ENCODE assay signal across 8 cellular contexts in the genomic region with DNA sequence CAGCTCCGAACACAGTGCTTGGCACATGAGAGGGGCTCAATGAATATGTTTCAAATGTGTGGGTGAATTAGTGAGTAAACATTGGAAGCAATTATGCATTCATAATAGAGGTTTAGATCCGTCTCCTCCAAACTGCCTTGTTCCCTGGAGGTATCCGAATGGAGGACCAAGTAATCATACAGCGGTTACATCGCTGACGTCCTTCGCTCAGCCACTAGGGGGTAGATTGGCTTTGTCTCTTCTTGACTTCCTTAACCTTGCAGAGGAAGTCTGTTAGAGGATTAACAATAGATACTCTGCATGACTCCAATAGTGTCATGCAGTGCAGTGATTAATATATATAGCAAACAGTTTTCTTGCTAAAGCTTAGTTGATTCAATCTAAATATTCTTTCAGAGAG.
DNase-seq lines count a peak whose midpoint lies in the region; ATAC-seq and TF ChIP-seq lines count a peak whose summit lies in the region.

No MANE protein-coding gene starts in this region.

- 62 to 78% methylated on average over 7 of the region's 7 CpGs for WGBS in body of pancreas, 2 donors
- WGBS in thyroid gland, 2 donors, result 79 to 81% methylated on average over 7 of the region's 7 CpGs

- H3K27ac ChIP-seq in body of pancreas (no peak overlapping the region), ascending aorta (no peak overlapping the region), thyroid gland (no peak overlapping the region)

- DNase-seq in ELR (ENCODE audit: low read depth) (peak; percentile 76), M059J (ENCODE audit: low read depth) (peak; percentile 57), body of pancreas (peak; percentile 38 to 64 (median 42)), left kidney (ENCODE audit: low read depth, low spot score) (peak; percentile 73), ascending aorta (ENCODE audit: low spot score in 2 of 2) (no peak), thyroid gland (no peak)
- no peak for DNase-seq in activated CD4-positive, alpha-beta T cell treated with anti-CD3 and anti-CD28 coated beads for 1 hour

- H3K36me3 ChIP-seq in body of pancreas (replicated peaks in 1 of 2; ENCODE audit: insufficient read depth in 1 of 2, low read depth in 2 of 2) (no peaks in the 10 kb centered on the region), ascending aorta (peaks cover 3 to 6% of the 10 kb centered on the region in 2 donors), thyroid gland (peaks cover 0 to 6% of the 10 kb centered on the region in 2 donors)

- TF ChIP-seq CTCF in body of pancreas (IDR thresholded peaks at IDR 0.05) (peak; percentile 16 to 63 (median 44)), ascending aorta (IDR thresholded peaks at IDR 0.05) (no peak), thyroid gland (IDR thresholded peaks at IDR 0.05) (peak in 2 of 6 experiments; percentile 9 to 31)

- intact Hi-C loops in body of pancreas (cut with DNase I) (no loop called here), ascending aorta (cut with DNase I) (no loop called here), thyroid gland (cut with DNase I) (no loop called here)

- H3K4me3 ChIP-seq in body of pancreas, result no peak overlapping the region
- H3K4me3 ChIP-seq in ascending aorta, result no peak overlapping the region
- no peak overlapping the region for H3K4me3 ChIP-seq in thyroid gland (replicated peaks in 1 of 3)

- peak; percentile 40 for ATAC-seq in body of pancreas
- ATAC-seq in HG02610 (IDR thresholded peaks at IDR 0.05; ENCODE audit: unreplicated experiment), result no peak

- H3K4me1 ChIP-seq in body of pancreas, result no peaks in the 10 kb centered on the region
- H3K4me1 ChIP-seq in ascending aorta, result no peaks in the 10 kb centered on the region
- peaks cover 16 to 33% of the 10 kb centered on the region in 2 donors for H3K4me1 ChIP-seq in thyroid gland

- H3K9me3 ChIP-seq in body of pancreas (no peaks in the 10 kb centered on the region), ascending aorta (no peaks in the 10 kb centered on the region), thyroid gland (no peaks in the 10 kb centered on the region)

- no peak for TF ChIP-seq POLR2A in body of pancreas (IDR thresholded peaks at IDR 0.05)
- no peak for TF ChIP-seq POLR2A in thyroid gland (IDR thresholded peaks at IDR 0.05)

- H3K27me3 ChIP-seq in body of pancreas, result no peaks in the 10 kb centered on the region
- H3K27me3 ChIP-seq in ascending aorta, result no peaks in the 10 kb centered on the region
- H3K27me3 ChIP-seq in thyroid gland, result no peaks in the 10 kb centered on the region

Comparison
In these comparisons a context has a peak if more than half of its experiments do, and no peak if none do; other contexts are left out.
1. DNase-seq: peak in ELR (single experiment), M059J (single experiment), body of pancreas (4 of 4) and left kidney (single experiment); none in ascending aorta (0 of 2), thyroid gland (0 of 2) and activated CD4-positive, alpha-beta T cell treated with anti-CD3 and anti-CD28 coated beads for 1 hour (single experiment).
2. CTCF ChIP-seq: peak in body of pancreas (7 of 7); none in ascending aorta (0 of 3).